Comparison of ENCODE assay signal across 8 cellular contexts in genomic region chr15:81002254-81003022, GRCh38. TPM values are rescaled to one million over a fixed set of nuclear protein-coding genes. Genes with fewer than 3 reads are reported as not detected.
DNase-seq lines count a peak whose midpoint lies in the region; ATAC-seq, FAIRE-seq and TF ChIP-seq lines count a peak whose summit lies in the region.

No MANE protein-coding gene starts in this region.

- FAIRE-seq in pancreas (lab: Jason Lieb, UNC): no peak

- H3K9me3 ChIP-seq in RWPE2 (ENCODE audit: severe bottlenecking): no peaks in the 10 kb centered on the region
- H3K9me3 ChIP-seq in pancreas: no peaks in the 10 kb centered on the region

- peak overlapping the region; percentile 92 for H3K4me3 ChIP-seq in RWPE2 (ENCODE audit: severe bottlenecking)
- peak overlapping the region; percentile 89 for H3K4me3 ChIP-seq in fibroblast of mammary gland (ENCODE audit: control insufficient read depth, low read depth, low read length)
- peak overlapping the region; percentile 89 to 98 (median 92) for H3K4me3 ChIP-seq in pancreas

- TF ChIP-seq CTCF in RWPE2 (IDR thresholded peaks at IDR 0.05; ENCODE audit: poor library complexity, severe bottlenecking) (no peak), fibroblast of mammary gland (conservative IDR thresholded peaks at IDR 0.05; ENCODE audit: control insufficient read depth, insufficient read depth, low read depth, low read length) (no peak), pancreas (IDR thresholded peaks at IDR 0.05) (no peak)

- intact Hi-C loops in pancreas (cut with DNase I): no loop called here

- peaks cover 34% of the 10 kb centered on the region for H3K36me3 ChIP-seq in RWPE2 (ENCODE audit: low read depth)
- H3K36me3 ChIP-seq in pancreas: no peaks in the 10 kb centered on the region

- H3K27ac ChIP-seq in RWPE2 (ENCODE audit: poor library complexity, severe bottlenecking) (peak overlapping the region; percentile 83), pancreas (peak overlapping the region in 3 of 4 donors; percentile 96 to 99 (median 96))

- 57 to 59% methylated on average over 90 to 91 of the region's 91 CpGs for WGBS in pancreas, 2 donors

- DNase-seq in EL: peak; percentile 50
- DNase-seq in RWPE2 (ENCODE audit: low spot score): peak; percentile 76
- DNase-seq in fibroblast of mammary gland (ENCODE audit: low read depth): no peak
- peak; percentile 23 to 82 (median 44) for DNase-seq in pancreas
- DNase-seq in amygdala (lab: John Stamatoyannopoulos, UW): no peak
- no peak for DNase-seq in SHP77 (lab: John Stamatoyannopoulos, UW)

- H3K4me1 ChIP-seq in RWPE2 (ENCODE audit: insufficient read depth, poor library complexity, severe bottlenecking): peaks cover 11% of the 10 kb centered on the region
- peaks cover 4 to 35% (median 15%) of the 10 kb centered on the region in 3 donors for H3K4me1 ChIP-seq in pancreas

- ATAC-seq in RWPE2 (ENCODE audit: low read depth) (no peak), pancreas (no peak), HG03175 (IDR thresholded peaks at IDR 0.05; ENCODE audit: unreplicated experiment) (no peak), GM21515 (IDR thresholded peaks at IDR 0.05; ENCODE audit: unreplicated experiment) (no peak)

- H3K27me3 ChIP-seq in RWPE2 (ENCODE audit: insufficient read depth, poor library complexity, severe bottlenecking) (no peaks in the 10 kb centered on the region), pancreas (no peaks in the 10 kb centered on the region)

RNA-seq across cellular contexts. Expression of gene TLNRD1, which starts 1.7 kb away (rescaled TPM):
- total RNA-seq in pancreas: 10 to 100 TPM in 3 of 6 donors, 1 to 10 TPM in 3; 7.8 to 13.5 (median 10.0) TPM
- polyA plus RNA-seq in pancreas: 1 to 10 TPM; 3.1 to 4.4 TPM

RNA-seq across cellular contexts. Expression of gene MESD, which starts 12.8 kb away (rescaled TPM):
- total RNA-seq in pancreas: 10 to 100 TPM; 11.5 to 18.5 (median 14.0) TPM
- polyA plus RNA-seq in pancreas: 10 to 100 TPM; 10.5 to 13.0 TPM

Comparison
In these comparisons a context has a peak if more than half of its experiments do, and no peak if none do; other contexts are left out.
1. DNase-seq: peak in EL (single experiment), RWPE2 (single experiment) and pancreas (6 of 6); none in fibroblast of mammary gland (single experiment), amygdala (0 of 56) and SHP77 (0 of 2).
2. Peak in every context shown above with its lines, with median percentiles within 50 percentile points of each other: H3K4me3 ChIP-seq.